8 cellular contexts compared by ENCODE assay signal in genomic region chr3:160981217-160981938, GRCh38.
DNase-seq lines count a peak whose midpoint lies in the region; ATAC-seq and TF ChIP-seq lines count a peak whose summit lies in the region.

No MANE protein-coding gene starts in this region.

- intact Hi-C loops in Right ventricle myocardium superior (cut with DNase I) (no loop called here), left ventricle myocardium inferior (cut with micrococcal nuclease) (no loop called here)

- no peak overlapping the region for H3K4me3 ChIP-seq in left ventricle myocardium inferior
- H3K4me3 ChIP-seq in adipocyte (ENCODE audit: low read length) = no peak overlapping the region

- H3K4me1 ChIP-seq in left ventricle myocardium inferior = peaks cover 3% of the 10 kb centered on the region
- no peaks in the 10 kb centered on the region for H3K4me1 ChIP-seq in adipocyte (ENCODE audit: control insufficient read depth, insufficient read depth, low read length)

- no peaks in the 10 kb centered on the region for H3K36me3 ChIP-seq in left ventricle myocardium inferior
- no peaks in the 10 kb centered on the region for H3K36me3 ChIP-seq in adipocyte (ENCODE audit: control insufficient read depth, insufficient read depth, low read length, severe bottlenecking)

- TF ChIP-seq CTCF in left ventricle myocardium inferior (IDR thresholded peaks at IDR 0.05; ENCODE audit: borderline replicate concordance) = no peak

- H3K27ac ChIP-seq in left ventricle myocardium inferior (replicated peaks) = no peak overlapping the region

- no peak overlapping the region for H3K9ac ChIP-seq in adipocyte (ENCODE audit: low read length)

- ATAC-seq in Right ventricle myocardium superior (ENCODE audit: poor library complexity) (peak; percentile 58), HG03135 (IDR thresholded peaks at IDR 0.05; ENCODE audit: unreplicated experiment) (peak; percentile 88)

- H3K27me3 ChIP-seq in left ventricle myocardium inferior (ENCODE audit: low read depth) (no peaks in the 10 kb centered on the region), adipocyte (replicated peaks; ENCODE audit: control insufficient read depth, insufficient read depth, low read length) (no peaks in the 10 kb centered on the region)

- H3K9me3 ChIP-seq in left ventricle myocardium inferior (replicated peaks) (peaks cover 11% of the 10 kb centered on the region), adipocyte (ENCODE audit: control insufficient read depth, low read length) (peaks cover 3% of the 10 kb centered on the region)

- DNase-seq in Right ventricle myocardium superior = no peak
- no peak for DNase-seq in left ventricle myocardium inferior
- DNase-seq in adipocyte (ENCODE audit: low read depth) = peak; percentile 18
- DNase-seq in stimulated activated CD8-positive, alpha-beta memory T cell treated with anti-CD3 and anti-CD28 coated beads, Interleukin-7, amount 100 ng/mL, for 48 hours (ENCODE audit: extremely low read depth in 1 of 2, low read depth in 1 of 2) = peak; percentile 2 to 16
- DNase-seq in NCI-H526 (lab: John Stamatoyannopoulos, UW) = no peak
- no peak for DNase-seq in NCI-H1092 treated with DMSO at 0.1 percent for 48 hours (lab: John Stamatoyannopoulos, UW)
- DNase-seq in NCI-H1105 treated with DMSO at 0.1 percent for 48 hours (lab: John Stamatoyannopoulos, UW) = no peak

Comparison
In these comparisons a context has a peak if more than half of its experiments do, and no peak if none do; other contexts are left out.
1. DNase-seq: peak in adipocyte (single experiment) and stimulated activated CD8-positive, alpha-beta memory T cell treated with anti-CD3 and anti-CD28 coated beads, Interleukin-7, amount 100 ng/mL, for 48 hours (2 of 2); none in Right ventricle myocardium superior (single experiment), left ventricle myocardium inferior (single experiment), NCI-H526 (0 of 2), NCI-H1092 treated with DMSO at 0.1 percent for 48 hours (single experiment) and NCI-H1105 treated with DMSO at 0.1 percent for 48 hours (single experiment).